ENCODE assay signal across 25 cellular contexts in the genomic region with DNA sequence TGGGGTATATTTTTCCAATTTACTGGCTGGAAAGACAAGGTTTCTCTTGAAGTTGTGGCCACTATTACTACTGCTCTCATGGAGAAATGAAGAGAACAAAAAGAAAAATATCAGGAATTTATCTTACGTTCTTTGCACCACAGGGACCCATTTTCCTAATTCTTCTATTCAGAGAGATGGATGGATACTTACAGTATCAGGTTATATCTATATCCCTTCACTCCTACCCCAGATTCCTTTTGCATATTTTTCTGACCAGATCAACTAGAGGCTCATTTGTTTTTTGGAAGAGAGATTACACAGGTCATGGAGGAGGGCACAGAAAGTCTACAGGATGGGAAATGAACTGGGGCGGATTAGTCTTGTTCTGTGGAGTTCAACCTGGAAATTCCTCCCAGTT.
DNase-seq lines count a peak whose midpoint lies in the region; ATAC-seq and TF ChIP-seq lines count a peak whose summit lies in the region.
"Had no signal": no experiment of that assay in that cellular context is flagged by ENCODE, and none has a peak within 500 bp of the region (broad histone marks: within the 10 kb centered on the region; RNA-seq: fewer than 3 reads in every experiment).

No MANE protein-coding gene starts in this region.

- H3K9me3 ChIP-seq in esophagus muscularis mucosa (peaks cover 0 to 10% (median 4%) of the 10 kb centered on the region in 4 donors), right lobe of liver (no peaks in the 10 kb centered on the region)
- H3K9me3 ChIP-seq: BE2C had no signal

- no peaks in the 10 kb centered on the region for H3K36me3 ChIP-seq in esophagus muscularis mucosa
- no peaks in the 10 kb centered on the region for H3K36me3 ChIP-seq in right lobe of liver
- H3K36me3 ChIP-seq: BE2C, BLaER1 had no signal

- TF ChIP-seq CTCF in esophagus muscularis mucosa (IDR thresholded peaks at IDR 0.05) (no peak), nephron (IDR thresholded peaks at IDR 0.05; ENCODE audit: unreplicated experiment in 3 of 3) (no peak), right lobe of liver (IDR thresholded peaks at IDR 0.05) (no peak)

- no peak overlapping the region for H3K27ac ChIP-seq in esophagus muscularis mucosa (replicated peaks in 1 of 4)
- H3K27ac ChIP-seq in right lobe of liver: no peak overlapping the region
- H3K27ac ChIP-seq: BLaER1 had no signal

- H3K27ac Mint-ChIP-seq in nephron: peak overlapping the region in 2 of 3 experiments; percentile 5 to 6
- H3K27ac Mint-ChIP-seq: CD14-positive monocyte; CD4-positive, alpha-beta memory T cell; CD4-positive, CD25-positive, alpha-beta regulatory T cell had no signal

- intact Hi-C loops in esophagus muscularis mucosa (cut with DNase I): no loop called here
- intact Hi-C loops in right lobe of liver (cut with DNase I): no loop called here

- H3K36me3 Mint-ChIP-seq in nephron (ENCODE audit: low read depth): no peaks in the 10 kb centered on the region
- H3K36me3 Mint-ChIP-seq: CD14-positive monocyte; CD4-positive, alpha-beta memory T cell; CD4-positive, CD25-positive, alpha-beta regulatory T cell; CD8-positive, alpha-beta memory T cell had no signal

- H3K27me3 Mint-ChIP-seq in nephron (ENCODE audit: low read depth): no peaks in the 10 kb centered on the region
- H3K27me3 Mint-ChIP-seq: CD4-positive, CD25-positive, alpha-beta regulatory T cell had no signal

- TF ChIP-seq EP300 in esophagus muscularis mucosa (IDR thresholded peaks at IDR 0.05): no peak

- no peaks in the 10 kb centered on the region for H3K27me3 ChIP-seq in esophagus muscularis mucosa
- H3K27me3 ChIP-seq in right lobe of liver: no peaks in the 10 kb centered on the region
- H3K27me3 ChIP-seq: BE2C, BLaER1 had no signal

- peaks cover 11% of the 10 kb centered on the region for H3K4me1 Mint-ChIP-seq in nephron
- H3K4me1 Mint-ChIP-seq: CD14-positive monocyte; CD4-positive, alpha-beta memory T cell; CD4-positive, CD25-positive, alpha-beta regulatory T cell; CD8-positive, alpha-beta memory T cell had no signal

- H3K4me1 ChIP-seq in esophagus muscularis mucosa (peaks cover 0 to 11% (median 7%) of the 10 kb centered on the region in 4 donors), right lobe of liver (no peaks in the 10 kb centered on the region)
- H3K4me1 ChIP-seq: BE2C, BLaER1 had no signal

- peak; percentile 90 for DNase-seq in amniotic epithelial cell (ENCODE audit: low read depth)
- peak; percentile 12 for DNase-seq in esophagus muscularis mucosa (ENCODE audit: extremely low spot score)
- no peak for DNase-seq in NCI-H2107 (lab: John Stamatoyannopoulos, UW)
- DNase-seq in NCI-H345 treated with DMSO at 0.1 percent for 48 hours (lab: John Stamatoyannopoulos, UW; ENCODE audit: unreplicated experiment): no peak
- DNase-seq in right lobe of liver: no peak
- no peak for DNase-seq in foreskin melanocyte
- DNase-seq: 8988T; ACHN; BE2C; C1 segment of cervical spinal cord; CD4-positive, alpha-beta memory T cell; CD4-positive, CD25-positive, alpha-beta regulatory T cell; CD8-positive, alpha-beta memory T cell; COR-L47; DMS 273 treated with DMSO at 0.1 percent for 48 hours; DMS153; DMS53; DMS79; DND-41; EL; GDM1 had no signal

- no peak for ATAC-seq in right lobe of liver

- H3K4me3 ChIP-seq in esophagus muscularis mucosa (no peak overlapping the region), right lobe of liver (no peak overlapping the region)
- H3K4me3 ChIP-seq: BLaER1, GM12878 had no signal

- no peak overlapping the region for H3K4me3 Mint-ChIP-seq in nephron
- H3K4me3 Mint-ChIP-seq: CD14-positive monocyte; CD4-positive, alpha-beta memory T cell; CD4-positive, CD25-positive, alpha-beta regulatory T cell; CD8-positive, alpha-beta memory T cell had no signal

- 87% methylated on average over 2 of the region's 2 CpGs for WGBS in esophagus muscularis mucosa
- 85% methylated on average over 2 of the region's 2 CpGs for WGBS in right lobe of liver (ENCODE audit: insufficient coverage, low coverage, low lambda C conversion rate, missing lambda C conversion rate)

- TF ChIP-seq POLR2A in esophagus muscularis mucosa (IDR thresholded peaks at IDR 0.05; ENCODE audit: low read depth) (no peak), right lobe of liver (IDR thresholded peaks at IDR 0.05) (no peak)

- peaks cover 16% of the 10 kb centered on the region for H3K9me3 Mint-ChIP-seq in nephron

Comparison
In these comparisons a context has a peak if more than half of its experiments do, and no peak if none do; other contexts are left out.
1. DNase-seq: peak in amniotic epithelial cell (single experiment) and esophagus muscularis mucosa (single experiment); none in NCI-H2107 (single experiment), NCI-H345 treated with DMSO at 0.1 percent for 48 hours (single experiment), right lobe of liver (0 of 3) and foreskin melanocyte (single experiment).